Comparison of ENCODE assay signal across 25 cellular contexts in the genomic region with DNA sequence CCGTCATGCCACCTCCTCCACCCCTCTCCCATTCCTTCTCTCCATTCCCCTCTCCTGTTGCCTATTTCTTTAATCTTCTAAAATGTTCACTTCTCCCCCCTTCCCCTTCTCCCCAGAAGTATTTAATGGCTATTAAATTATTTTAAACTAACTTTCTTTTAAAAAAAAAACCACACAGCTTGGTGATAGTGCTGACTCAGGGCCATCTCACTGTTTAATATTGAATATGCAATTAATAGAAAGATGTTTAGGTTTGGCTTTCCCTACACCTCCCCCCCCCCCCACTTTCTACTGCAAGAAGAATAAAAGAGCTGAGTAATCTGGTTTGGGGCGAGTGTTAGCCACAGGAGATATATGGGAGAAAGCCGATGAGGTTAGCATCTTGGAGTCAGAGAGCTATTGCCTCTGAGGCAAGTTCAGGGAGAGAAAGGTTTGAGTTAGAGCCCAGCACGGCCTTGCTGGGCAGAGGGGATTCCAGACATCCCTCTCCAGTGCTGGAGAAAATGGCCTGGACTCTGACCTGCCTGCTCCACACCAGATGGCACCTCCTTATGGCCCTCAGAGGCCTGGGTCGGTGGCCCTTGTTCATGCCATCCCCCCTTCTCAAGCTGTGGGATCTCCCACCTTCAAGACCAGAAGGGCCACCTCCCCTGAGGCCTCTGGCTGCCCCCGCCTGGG.
"Had no signal": no experiment of that assay in that cellular context is flagged by ENCODE, and none has a peak within 500 bp of the region (broad histone marks: within the 10 kb centered on the region; RNA-seq: fewer than 3 reads in every experiment).

No MANE protein-coding gene starts in this region.

- H3K36me3 ChIP-seq: brain microvascular endothelial cell had no signal

- DNase-seq: activated CD4-positive, alpha-beta T cell treated with anti-CD3 and anti-CD28 coated beads for 36 hours; activated CD4-positive, alpha-beta T cell treated with anti-CD3 and anti-CD28 coated beads, Interleukin-2, amount 10 ng/mL, durations not matched to agents 24 days and 14 days; activated CD4-positive, alpha-beta T cell treated with anti-CD3 and anti-CD28 coated beads, Interleukin-2, amount 50 U/mL, for 48 hours; activated CD4-positive, CD25-positive, alpha-beta regulatory T cell; activated CD4-positive, CD25-positive, alpha-beta regulatory T cell treated with anti-CD3 and anti-CD28 coated beads, Interleukin-2, amount 50 U/mL, for 72 hours; activated CD8-positive, alpha-beta memory T cell treated with anti-CD3 and anti-CD28 coated beads for 24 hours; activated CD8-positive, alpha-beta T cell treated with anti-CD3 and anti-CD28 coated beads for 36 hours; activated effector memory CD4-positive, alpha-beta T cell treated with Interleukin-2 at 50 U/mL for 16 hours; activated gamma-delta T cell treated with Interleukin-2 at 50 U/mL for 16 hours; activated naive CD4-positive, alpha-beta T cell treated with anti-CD3 and anti-CD28 coated beads, Interleukin-2, amount 50 U/mL, for 16 hours; activated naive CD4-positive, alpha-beta T cell treated with Interleukin-2 at 50 U/mL for 16 hours; activated T-cell treated with anti-CD3 and anti-CD28 coated beads, Interleukin-2, amount 50 U/mL, for 4 hours; amniotic stem cell; brain microvascular endothelial cell; dorsolateral prefrontal cortex; effector memory CD4-positive, alpha-beta T cell; endodermal cell; foreskin fibroblast; head of caudate nucleus; T-helper 2 cell had no signal

- FAIRE-seq: astrocyte, frontal cortex had no signal

- H3K27ac ChIP-seq: brain microvascular endothelial cell, coronary artery had no signal

- H3K4me3 ChIP-seq: coronary artery, dorsolateral prefrontal cortex had no signal

- H3K27me3 ChIP-seq: brain microvascular endothelial cell had no signal

- ATAC-seq: activated CD4-positive, alpha-beta T cell treated with anti-CD3 and anti-CD28 coated beads for 36 hours; activated CD8-positive, alpha-beta T cell treated with anti-CD3 and anti-CD28 coated beads for 36 hours; activated T-cell treated with anti-CD3 and anti-CD28 coated beads, Interleukin-2, amount 50 U/mL, for 4 hours; activated T-helper 17 cell treated with anti-CD3 and anti-CD28 coated beads, Interleukin-2, amount 50 U/mL, for 72 hours; esophagus mucosa had no signal
